In genomic region chr5:57348376-57348775, GRCh38 we compare ENCODE assay signal across 21 cellular contexts.
DNase-seq lines count a peak whose midpoint lies in the region; ATAC-seq and TF ChIP-seq lines count a peak whose summit lies in the region.
"Had no signal": no experiment of that assay in that cellular context is flagged by ENCODE, and none has a peak within 500 bp of the region (broad histone marks: within the 10 kb centered on the region; RNA-seq: fewer than 3 reads in every experiment).

No MANE protein-coding gene starts in this region.

- H3K23me2 ChIP-seq in H9 (ENCODE audit: insufficient read length, low read depth, low read length, poor library complexity, severe bottlenecking) = no peaks in the 10 kb centered on the region

- H3K9me3 ChIP-seq in smooth muscle cell (replicated peaks; ENCODE audit: low read depth) (no peaks in the 10 kb centered on the region), H9 (ENCODE audit: control insufficient read depth, low read depth, low read length) (no peaks in the 10 kb centered on the region)
- H3K9me3 ChIP-seq: A549, HAP-1, Peyer's patch had no signal

- ATAC-seq in left ventricle myocardium superior (peak; percentile 95), GM18858 (IDR thresholded peaks at IDR 0.05; ENCODE audit: unreplicated experiment) (no peak), left lobe of liver (no peak)
- ATAC-seq: A549 had no signal

- H3K14ac ChIP-seq in H9 (ENCODE audit: insufficient read depth, low read length) = no peak overlapping the region

- WGBS in smooth muscle cell (ENCODE audit: low lambda C conversion rate) = 73% methylated on average over 3 of the region's 3 CpGs
- WGBS in H9 (ENCODE audit: extremely low coverage, insufficient read length, low lambda C conversion rate) = no CpG with 5 or more reads among the region's 3 CpGs

- H2BK15ac ChIP-seq in H9 (ENCODE audit: low read depth, low read length) = no peak overlapping the region

- no peak overlapping the region for H4K8ac ChIP-seq in H9 (replicated peaks; ENCODE audit: insufficient read length, low read depth, low read length)

- TF ChIP-seq CTCF in fibroblast of the aortic adventitia (IDR thresholded peaks at IDR 0.05; ENCODE audit: insufficient read depth, low read length) (no peak), smooth muscle cell (IDR thresholded peaks at IDR 0.05; ENCODE audit: borderline replicate concordance, insufficient read depth, poor library complexity, severe bottlenecking) (no peak), H9 (conservative IDR thresholded peaks at IDR 0.05) (no peak)

- H3K18ac ChIP-seq in H9 (ENCODE audit: insufficient read length, low read depth, low read length) = no peak overlapping the region

- no peak overlapping the region for H2BK5ac ChIP-seq in H9 (ENCODE audit: insufficient read length, low read length)

- no peaks in the 10 kb centered on the region for H3F3A ChIP-seq in smooth muscle cell (ENCODE audit: low read depth)

- no peak overlapping the region for H3K23ac ChIP-seq in H9 (ENCODE audit: insufficient read length, low read depth, low read length)

- no peak overlapping the region for H3K4me3 Mint-ChIP-seq in H9
- H3K4me3 Mint-ChIP-seq: B cell, CD14-positive monocyte had no signal

- H3K36me3 Mint-ChIP-seq in H9 (ENCODE audit: insufficient read depth in 1 of 3, low read depth in 3 of 3) = no peaks in the 10 kb centered on the region
- H3K36me3 Mint-ChIP-seq: CD14-positive monocyte had no signal

- H3K9me3 Mint-ChIP-seq in H9 = peaks cover 0 to 5% of the 10 kb centered on the region in 2 experiments; a peak in 1 of 5 replicates

- no peaks in the 10 kb centered on the region for H3K79me2 ChIP-seq in smooth muscle cell (ENCODE audit: low read depth)
- H3K79me2 ChIP-seq in H9 (ENCODE audit: insufficient read depth, low read length) = no peaks in the 10 kb centered on the region

- H2AK5ac ChIP-seq in H9 (ENCODE audit: insufficient read length, low read length) = no peak overlapping the region

- no peak overlapping the region for H4K91ac ChIP-seq in H9 (ENCODE audit: insufficient read length, low read depth, low read length)

- H3K27me3 ChIP-seq in smooth muscle cell (ENCODE audit: low read depth) (no peaks in the 10 kb centered on the region), H9 (ENCODE audit: insufficient read depth, low read length) (no peaks in the 10 kb centered on the region)
- H3K27me3 ChIP-seq: Peyer's patch had no signal

- no peak overlapping the region for H3K27ac ChIP-seq in smooth muscle cell (ENCODE audit: low read depth)
- no peak overlapping the region for H3K27ac ChIP-seq in H9 (ENCODE audit: insufficient read length, low read depth, low read length)
- H3K27ac ChIP-seq: A549, GM23248, KMS-11, Peyer's patch had no signal

- intact Hi-C loops in left ventricle myocardium superior (cut with micrococcal nuclease) = no loop called here

- H3K56ac ChIP-seq in H9 (ENCODE audit: insufficient read length, low read depth, low read length) = no peak overlapping the region

- H2BK20ac ChIP-seq in H9 (ENCODE audit: low read depth, low read length, poor library complexity, severe bottlenecking) = no peak overlapping the region

- H3K27ac Mint-ChIP-seq in H9 = no peak overlapping the region
- H3K27ac Mint-ChIP-seq: B cell, CD14-positive monocyte had no signal

- H3K4ac ChIP-seq in H9 (ENCODE audit: low read depth, low read length) = no peak overlapping the region

- no peak overlapping the region for H4K5ac ChIP-seq in H9 (ENCODE audit: insufficient read length, low read depth, low read length)

- H4K20me1 ChIP-seq in smooth muscle cell (ENCODE audit: low read depth) = no peaks in the 10 kb centered on the region
- no peaks in the 10 kb centered on the region for H4K20me1 ChIP-seq in H9 (ENCODE audit: control insufficient read depth, insufficient read depth, insufficient read length)

- DNase-seq in NCI-H1048 (lab: John Stamatoyannopoulos, UW) (peak; percentile 49), fibroblast of the aortic adventitia (ENCODE audit: low read depth) (peak; percentile 80), left ventricle myocardium superior (peak; percentile 35), smooth muscle cell (lab: John Stamatoyannopoulos, UW; ENCODE audit: unreplicated experiment) (no peak), left lobe of liver (ENCODE audit: low spot score) (no peak), H9 (no peak), NCI-H2171 treated with DMSO at 0.1 percent for 48 hours (lab: John Stamatoyannopoulos, UW) (no peak)
- DNase-seq: DMS79, NCI-H1105, NCI-H146, NCI-H2029 treated with DMSO at 0.1 percent for 48 hours, NCI-H345, NCI-H774, Peyer's patch had no signal

- H3K4me2 ChIP-seq in smooth muscle cell = no peak overlapping the region
- H3K4me2 ChIP-seq in H9 (ENCODE audit: insufficient read depth, insufficient read length, low read length) = no peak overlapping the region
- H3K4me2 ChIP-seq: A549, KMS-11 had no signal

- no peaks in the 10 kb centered on the region for H3K27me3 Mint-ChIP-seq in H9 (ENCODE audit: low read depth)

- no peaks in the 10 kb centered on the region for H3K79me1 ChIP-seq in H9 (ENCODE audit: insufficient read depth, low read depth, low read length, poor library complexity, severe bottlenecking)

- H3K36me3 ChIP-seq in smooth muscle cell (ENCODE audit: low read depth) = no peaks in the 10 kb centered on the region
- H3K36me3 ChIP-seq: HAP-1, Peyer's patch had no signal

- H3K9ac ChIP-seq in smooth muscle cell (ENCODE audit: low read depth) (no peak overlapping the region), H9 (ENCODE audit: extremely low read depth, insufficient read length, low read length) (no peak overlapping the region)
- H3K9ac ChIP-seq: GM23248, KMS-11 had no signal

- H3K4me1 Mint-ChIP-seq in H9 = no peaks in the 10 kb centered on the region
- H3K4me1 Mint-ChIP-seq: B cell had no signal

- no peak overlapping the region for H2BK120ac ChIP-seq in H9 (ENCODE audit: low read depth, low read length, poor library complexity, severe bottlenecking)

- no peak overlapping the region for H3T11ph ChIP-seq in H9 (ENCODE audit: low read length)

- H2AFZ ChIP-seq in smooth muscle cell (ENCODE audit: low read depth) (peak overlapping the region; percentile 82), H9 (ENCODE audit: low read length) (no peak overlapping the region)
- H2AFZ ChIP-seq: GM23248 had no signal

- H3K4me1 ChIP-seq in smooth muscle cell (ENCODE audit: low read depth) (no peaks in the 10 kb centered on the region), H9 (ENCODE audit: insufficient read depth, low read length) (no peaks in the 10 kb centered on the region)
- H3K4me1 ChIP-seq: A549, HAP-1, Peyer's patch had no signal

- no peak overlapping the region for H2BK12ac ChIP-seq in H9 (ENCODE audit: insufficient read length, low read depth, low read length)

- H3K4me3 ChIP-seq in fibroblast of the aortic adventitia (ENCODE audit: low read depth, low read length) = no peak overlapping the region
- H3K4me3 ChIP-seq in smooth muscle cell = no peak overlapping the region
- H3K4me3 ChIP-seq: A549, GM23248, HAP-1, Peyer's patch had no signal

Comparison
In these comparisons a context has a peak if more than half of its experiments do, and no peak if none do; other contexts are left out.
1. DNase-seq: peak in NCI-H1048 (single experiment), fibroblast of the aortic adventitia (single experiment) and left ventricle myocardium superior (single experiment); none in smooth muscle cell (single experiment), left lobe of liver (single experiment), H9 (single experiment) and NCI-H2171 treated with DMSO at 0.1 percent for 48 hours (single experiment).